In the genomic region with DNA sequence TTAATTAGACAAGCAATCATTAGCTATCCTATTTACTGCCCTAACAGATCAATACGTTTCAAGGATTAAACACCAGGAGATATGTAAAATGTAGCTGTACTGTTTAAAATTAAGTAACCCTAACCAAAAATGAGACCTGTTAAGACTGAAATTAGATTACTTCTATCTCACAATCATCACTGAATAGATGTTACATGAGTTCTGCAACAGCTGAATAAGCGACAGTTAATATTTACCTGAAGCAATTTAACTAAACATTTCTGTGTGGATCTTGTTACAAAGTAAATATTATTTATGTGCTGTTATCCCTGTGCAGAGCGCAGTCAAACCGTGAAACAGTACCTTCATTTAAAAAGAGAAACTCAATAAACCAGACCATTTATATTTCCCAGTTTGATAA, we compare ENCODE assay signal across 22 cellular contexts.
A peak's percentile ranks its signal among the peaks of the same experiment; 100 is the strongest.
DNase-seq lines count a peak whose midpoint lies in the region; ATAC-seq, FAIRE-seq and TF ChIP-seq lines count a peak whose summit lies in the region.
"Had no signal": no experiment of that assay in that cellular context is flagged by ENCODE, and none has a peak within 500 bp of the region (broad histone marks: within the 10 kb centered on the region; RNA-seq: fewer than 3 reads in every experiment).

No MANE protein-coding gene starts in this region.

- H3K4me2 ChIP-seq in HepG2 (ENCODE audit: low read depth, low read length), result peak overlapping the region; percentile 14; the same call in 1 of the 2 replicates

- intact Hi-C loops in HepG2 (cut with micrococcal nuclease; ENCODE audit: unreplicated experiment), result no loop called here
- intact Hi-C loops in activated naive CD4-positive, alpha-beta T cell treated with anti-CD3 and anti-CD28 coated beads for 36 hours (cut with micrococcal nuclease), result no loop called here

- no peaks in the 10 kb centered on the region for H3K36me3 Mint-ChIP-seq in activated naive CD4-positive, alpha-beta T cell treated with anti-CD3 and anti-CD28 coated beads for 36 hours (ENCODE audit: low read depth)
- no peaks in the 10 kb centered on the region for H3K36me3 Mint-ChIP-seq in glutamatergic neuron (ENCODE audit: unreplicated experiment)
- H3K36me3 Mint-ChIP-seq: IgD-negative memory B cell had no signal

- ATAC-seq in HepG2, result peak; percentile 97
- ATAC-seq: effector memory CD8-positive, alpha-beta T cell; left cardiac atrium; mucosa of descending colon; T-helper 17 cell had no signal

- TF ChIP-seq CTCF in HepG2 (CRISPR knock-in tag; IDR thresholded peaks at IDR 0.05), result no peak
- TF ChIP-seq CTCF in glutamatergic neuron (IDR thresholded peaks at IDR 0.05; ENCODE audit: partially characterized antibody, unreplicated experiment), result no peak

- TF ChIP-seq EP300 in HepG2 (IDR thresholded peaks at IDR 0.05; ENCODE audit: low read depth in 2 of 2, low read length in 2 of 2) (peak in 1 of 2 experiments; percentile 53; a peak in 1 of 4 replicates), HepG2 (CRISPR knock-in tag; IDR thresholded peaks at IDR 0.05; ENCODE audit: borderline replicate concordance) (no peak)

- no peaks in the 10 kb centered on the region for H3K27me3 Mint-ChIP-seq in activated naive CD4-positive, alpha-beta T cell treated with anti-CD3 and anti-CD28 coated beads for 36 hours (ENCODE audit: low read depth)
- no peaks in the 10 kb centered on the region for H3K27me3 Mint-ChIP-seq in glutamatergic neuron (ENCODE audit: unreplicated experiment)
- H3K27me3 Mint-ChIP-seq: activated B cell treated with CpG ODN at 0.5 μM for 24 hours; effector memory CD8-positive, alpha-beta T cell; IgD-negative memory B cell had no signal

- CTCF ChIA-PET in HepG2 (lab: Yijun Ruan, JAX; ENCODE audit: low intra/inter-chr PET ratio, low total read pairs), result no interaction called here
- CTCF ChIA-PET in activated naive CD4-positive, alpha-beta T cell treated with anti-CD3 and anti-CD28 coated beads for 36 hours (lab: Charles Lee), result no interaction called here

- H3K27ac ChIP-seq in HepG2 (ENCODE audit: extremely low read length, insufficient read depth, low read length), result no peak overlapping the region
- H3K27ac ChIP-seq: RWPE1, suprapubic skin had no signal

- WGBS in HepG2 (ENCODE audit: low lambda C conversion rate), result 5% methylated on average over 4 of the region's 4 CpGs

- H3K9ac ChIP-seq in HepG2 (ENCODE audit: insufficient read depth, low read depth, low read length), result no peak overlapping the region

- FAIRE-seq in HepG2 (lab: Jason Lieb, UNC), result no peak
- FAIRE-seq: GM18507 had no signal

- H3K27me3 ChIP-seq in HepG2 (ENCODE audit: control insufficient read depth in 1 of 2, insufficient read depth in 2 of 2, low read length in 2 of 2), result no peaks in the 10 kb centered on the region
- H3K27me3 ChIP-seq in HAP-1 (ENCODE audit: low read depth), result no peaks in the 10 kb centered on the region
- H3K27me3 ChIP-seq: suprapubic skin had no signal

- no peak overlapping the region for H3K4me3 Mint-ChIP-seq in activated naive CD4-positive, alpha-beta T cell treated with anti-CD3 and anti-CD28 coated beads for 36 hours
- no peak overlapping the region for H3K4me3 Mint-ChIP-seq in glutamatergic neuron (ENCODE audit: unreplicated experiment)
- H3K4me3 Mint-ChIP-seq: activated B cell treated with CpG ODN at 0.5 μM for 24 hours; effector memory CD8-positive, alpha-beta T cell; IgD-negative memory B cell; T-helper 17 cell had no signal

- H3K36me3 ChIP-seq in HepG2 (replicated peaks in 1 of 2; ENCODE audit: control insufficient read depth in 1 of 2, insufficient read depth in 2 of 2, low read length in 2 of 2), result no peaks in the 10 kb centered on the region; a peak in 1 of 5 replicates
- H3K36me3 ChIP-seq in HAP-1 (replicated peaks), result no peaks in the 10 kb centered on the region
- H3K36me3 ChIP-seq: suprapubic skin had no signal

- POLR2A ChIA-PET in HepG2 (lab: Yijun Ruan, JAX), result no interaction called here

- H3K4me3 ChIP-seq in HepG2 (replicated peaks in 1 of 3; ENCODE audit: insufficient read depth in 1 of 3, low read depth in 2 of 3, low read length in 3 of 3), result 0 out of 6 replicates have a peak overlapping the region, but pooled peaks of 1 of the 3 experiments have one; percentile 3
- no peak overlapping the region for H3K4me3 ChIP-seq in HAP-1
- H3K4me3 ChIP-seq: mucosa of descending colon, suprapubic skin had no signal

- no peaks in the 10 kb centered on the region for H3K9me3 Mint-ChIP-seq in activated naive CD4-positive, alpha-beta T cell treated with anti-CD3 and anti-CD28 coated beads for 36 hours
- H3K9me3 Mint-ChIP-seq in glutamatergic neuron (ENCODE audit: unreplicated experiment), result no peaks in the 10 kb centered on the region
- H3K9me3 Mint-ChIP-seq: activated B cell treated with CpG ODN at 0.5 μM for 24 hours; effector memory CD8-positive, alpha-beta T cell had no signal

- H2AFZ ChIP-seq in HepG2 (ENCODE audit: low read length), result no peak overlapping the region

- H3K4me1 ChIP-seq in HepG2 (ENCODE audit: insufficient read depth, low read length) (peaks cover 22% of the 10 kb centered on the region), HAP-1 (no peaks in the 10 kb centered on the region)
- H3K4me1 ChIP-seq: suprapubic skin had no signal

- no peak for TF ChIP-seq POLR2A in HepG2 (IDR thresholded peaks at IDR 0.05; ENCODE audit: insufficient read depth in 1 of 2, low read depth in 2 of 2, low read length in 2 of 2)

- no peaks in the 10 kb centered on the region for H3K4me1 Mint-ChIP-seq in activated naive CD4-positive, alpha-beta T cell treated with anti-CD3 and anti-CD28 coated beads for 36 hours (ENCODE audit: low read depth)
- H3K4me1 Mint-ChIP-seq in glutamatergic neuron (ENCODE audit: low read depth, unreplicated experiment), result peaks cover 7% of the 10 kb centered on the region
- H3K4me1 Mint-ChIP-seq: activated B cell treated with CpG ODN at 0.5 μM for 24 hours, IgD-negative memory B cell, T-helper 17 cell had no signal

- H3K9me3 ChIP-seq in HepG2 (ENCODE audit: low read length), result no peaks in the 10 kb centered on the region
- H3K9me3 ChIP-seq in HAP-1, result no peaks in the 10 kb centered on the region
- H3K9me3 ChIP-seq: mucosa of descending colon, suprapubic skin had no signal

- H3K79me2 ChIP-seq in HepG2 (ENCODE audit: insufficient read depth, low read length), result peaks cover 16% of the 10 kb centered on the region

- H4K20me1 ChIP-seq in HepG2 (ENCODE audit: insufficient read depth, low read length), result peaks cover 14% of the 10 kb centered on the region

- peak; percentile 18 for DNase-seq in HuH-7 (ENCODE audit: low spot score)
- DNase-seq in NCI-H2081 (lab: John Stamatoyannopoulos, UW), result peak; percentile 72 to 94
- DNase-seq in NCI-H748 treated with DMSO at 0.1 percent for 48 hours (lab: John Stamatoyannopoulos, UW), result peak; percentile 94
- DNase-seq in HepG2 (ENCODE audit: low spot score), result peak; percentile 71
- DNase-seq in HAP-1 (ENCODE audit: low spot score in 2 of 2), result no peak
- DNase-seq in activated naive CD4-positive, alpha-beta T cell treated with anti-CD3 and anti-CD28 coated beads for 36 hours, result no peak
- DNase-seq in glutamatergic neuron, result no peak
- DNase-seq in iPS-NIHi11 (ENCODE audit: low spot score), result no peak
- DNase-seq: activated B cell treated with CpG ODN at 0.5 μM for 24 hours; activated effector memory CD4-positive, alpha-beta T cell treated with Interleukin-2 at 50 U/mL for 16 hours; amniotic stem cell; central memory CD4-positive, alpha-beta T cell; effector memory CD8-positive, alpha-beta T cell; hypothalamus; left cardiac atrium; mucosa of descending colon; stimulated activated CD4-positive, alpha-beta T cell treated with anti-CD3 and anti-CD28 coated beads, Interleukin-2, amount 100 ng/mL, for 48 hours; T-helper 17 cell had no signal

- TF ChIP-seq RAD21 in HepG2 (CRISPR knock-in tag; IDR thresholded peaks at IDR 0.05), result no peak

- H3K27ac Mint-ChIP-seq in activated naive CD4-positive, alpha-beta T cell treated with anti-CD3 and anti-CD28 coated beads for 36 hours, result no peak overlapping the region
- H3K27ac Mint-ChIP-seq in glutamatergic neuron (ENCODE audit: unreplicated experiment), result no peak overlapping the region
- H3K27ac Mint-ChIP-seq: activated B cell treated with CpG ODN at 0.5 μM for 24 hours; effector memory CD8-positive, alpha-beta T cell; IgD-negative memory B cell; T-helper 17 cell had no signal

- no TSS peak for BruUV-seq in HepG2 (replicated peaks; lab: Mats Ljungman, UMichigan)

- in situ Hi-C loops in HepG2 (cut with HindIII; ENCODE audit: extremely low pct_ligation_motif_present, low pct_unique_long_range_greater_than_20kb) (no loop called here), HAP-1 (cut with MboI; ENCODE audit: low sequenced_read_pairs) (no loop called here)

TF ChIP-seq in HepG2, 621 proteins besides CTCF, POLR2A, EP300 and RAD21 (continues in another document):
- TF ChIP-seq SMYD3 (CRISPR knock-in tag; IDR thresholded peaks at IDR 0.05) (0 out of 2 replicates have a peak, but pooled peaks have one; percentile 48), TAF1 (CRISPR knock-in tag; IDR thresholded peaks at IDR 0.05) (no peak), ZNF232 (CRISPR knock-in tag; IDR thresholded peaks at IDR 0.05; ENCODE audit: borderline replicate concordance) (no peak), ARNTL (CRISPR knock-in tag; IDR thresholded peaks at IDR 0.05) (no peak), CEBPG (CRISPR knock-in tag; IDR thresholded peaks at IDR 0.05) (peak; percentile 70), ZNF597 (CRISPR knock-in tag; IDR thresholded peaks at IDR 0.05) (no peak), KDM2A (CRISPR knock-in tag; IDR thresholded peaks at IDR 0.05; ENCODE audit: borderline replicate concordance, low read depth) (no peak)
- TF ChIP-seq, protein P1, sequence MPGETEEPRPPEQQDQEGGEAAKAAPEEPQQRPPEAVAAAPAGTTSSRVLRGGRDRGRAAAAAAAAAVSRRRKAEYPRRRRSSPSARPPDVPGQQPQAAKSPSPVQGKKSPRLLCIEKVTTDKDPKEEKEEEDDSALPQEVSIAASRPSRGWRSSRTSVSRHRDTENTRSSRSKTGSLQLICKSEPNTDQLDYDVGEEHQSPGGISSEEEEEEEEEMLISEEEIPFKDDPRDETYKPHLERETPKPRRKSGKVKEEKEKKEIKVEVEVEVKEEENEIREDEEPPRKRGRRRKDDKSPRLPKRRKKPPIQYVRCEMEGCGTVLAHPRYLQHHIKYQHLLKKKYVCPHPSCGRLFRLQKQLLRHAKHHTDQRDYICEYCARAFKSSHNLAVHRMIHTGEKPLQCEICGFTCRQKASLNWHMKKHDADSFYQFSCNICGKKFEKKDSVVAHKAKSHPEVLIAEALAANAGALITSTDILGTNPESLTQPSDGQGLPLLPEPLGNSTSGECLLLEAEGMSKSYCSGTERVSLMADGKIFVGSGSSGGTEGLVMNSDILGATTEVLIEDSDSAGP (CRISPR knock-in tag; IDR thresholded peaks at IDR 0.05; ENCODE audit: borderline replicate concordance), result no peak

Comparison
In these comparisons a context has a peak if more than half of its experiments do, and no peak if none do; other contexts are left out.
1. DNase-seq: peak in HuH-7 (single experiment), NCI-H2081 (2 of 2), NCI-H748 treated with DMSO at 0.1 percent for 48 hours (single experiment) and HepG2 (single experiment); none in HAP-1 (0 of 2), activated naive CD4-positive, alpha-beta T cell treated with anti-CD3 and anti-CD28 coated beads for 36 hours (single experiment), glutamatergic neuron (single experiment) and iPS-NIHi11 (single experiment).